Comparison of ENCODE assay signal across 8 cellular contexts in the genomic region with DNA sequence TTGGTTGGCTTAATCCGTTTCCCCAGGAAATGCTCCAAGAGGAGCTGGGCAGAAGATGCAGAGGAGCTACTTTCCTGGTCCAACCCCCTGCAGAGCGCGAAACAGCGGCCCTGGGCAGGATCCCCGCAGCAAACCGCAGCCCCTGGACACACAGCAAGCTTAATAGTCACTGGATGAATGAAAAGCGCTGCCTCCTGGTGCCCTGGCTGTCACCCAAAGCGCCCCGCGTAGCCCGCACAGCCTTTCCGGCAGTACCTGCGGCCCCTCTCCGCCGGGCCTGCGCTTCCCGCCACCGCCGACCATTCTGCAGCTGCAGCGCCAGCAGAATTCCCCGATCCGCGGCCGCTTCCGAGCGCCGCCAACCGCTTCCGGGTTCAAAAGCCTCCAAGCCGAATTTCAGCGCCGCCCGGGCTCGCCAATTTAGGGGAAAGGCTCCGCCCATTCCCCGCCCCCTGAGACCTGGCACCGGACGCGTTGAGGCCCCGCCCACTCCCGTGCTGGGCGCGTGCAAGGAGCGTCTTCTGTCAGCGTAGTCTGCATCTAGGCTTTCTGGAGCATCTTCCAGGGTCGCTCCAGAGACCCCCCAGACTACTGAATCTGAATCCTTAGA. TPM values are rescaled to one million over a fixed set of nuclear protein-coding genes. Genes with fewer than 3 reads are reported as not detected.
DNase-seq lines count a peak whose midpoint lies in the region; ATAC-seq and TF ChIP-seq lines count a peak whose summit lies in the region.

A gene (minus strand): TSS at position 370 of the 610 bp plus-strand sequence. CDS start 67 bp downstream, at position 303.

- peak; percentile 92 for ATAC-seq in effector memory CD8-positive, alpha-beta T cell (replicated peaks)
- peak; percentile 93 for ATAC-seq in memory B cell (ENCODE audit: low read depth)

- H3K27ac Mint-ChIP-seq in effector memory CD8-positive, alpha-beta T cell, result peak within 1 kb of the TSS; percentile 86 to 90
- H3K27ac Mint-ChIP-seq in memory B cell, result peak within 1 kb of the TSS; percentile 72

- H3K27me3 Mint-ChIP-seq in effector memory CD8-positive, alpha-beta T cell, result no peaks in the 10 kb centered on the region
- H3K27me3 Mint-ChIP-seq in memory B cell, result no peaks in the 10 kb centered on the region

- peaks cover 23 to 33% of the 10 kb centered on the region in 2 donors for H3K4me1 Mint-ChIP-seq in effector memory CD8-positive, alpha-beta T cell (ENCODE audit: low read depth in 2 of 2)
- peaks cover 18% of the 10 kb centered on the region for H3K4me1 Mint-ChIP-seq in memory B cell

- no peak for TF ChIP-seq CTCF in GM20000 (IDR thresholded peaks at IDR 0.05; ENCODE audit: extremely low read depth, missing control alignments)

- no peaks in the 10 kb centered on the region for H3K9me3 Mint-ChIP-seq in effector memory CD8-positive, alpha-beta T cell
- no peaks in the 10 kb centered on the region for H3K9me3 Mint-ChIP-seq in memory B cell

- H3K36me3 Mint-ChIP-seq in effector memory CD8-positive, alpha-beta T cell (ENCODE audit: insufficient read depth), result peaks cover 14% of the 10 kb centered on the region
- H3K36me3 Mint-ChIP-seq in memory B cell, result peaks cover 4% of the 10 kb centered on the region

- H3K4me3 Mint-ChIP-seq in effector memory CD8-positive, alpha-beta T cell, result peak within 1 kb of the TSS; percentile 90
- H3K4me3 Mint-ChIP-seq in memory B cell, result peak within 1 kb of the TSS; percentile 90

- DNase-seq in COLO668 (lab: John Stamatoyannopoulos, UW; ENCODE audit: unreplicated experiment) (peak; percentile 97), GM20000 (ENCODE audit: low spot score) (peak; percentile 94), HT-29 (ENCODE audit: low spot score) (peak; percentile 85), NOMO-1 (lab: John Stamatoyannopoulos, UW; ENCODE audit: unreplicated experiment in 2 of 2) (peak; percentile 85 to 94), memory B cell (ENCODE audit: low spot score in 2 of 2) (peak; percentile 80 to 81)
- peak; percentile 85 to 87 (median 86) for DNase-seq in activated CD8-positive, alpha-beta memory T cell treated with anti-CD3 and anti-CD28 coated beads for 48 hours (ENCODE audit: low read depth in 2 of 3, low spot score in 2 of 3)
- peak; percentile 91 to 93 (median 92) for DNase-seq in effector memory CD8-positive, alpha-beta T cell
- peak; percentile 90 for DNase-seq in stimulated activated CD8-positive, alpha-beta memory T cell treated with anti-CD3 and anti-CD28 coated beads, Interleukin-12 subunit alpha, Interleukin-12 subunit beta, amount 100 ng/mL, for 4 hours (ENCODE audit: low read depth)

RNA-seq across cellular contexts. Expression of the gene that starts here (rescaled TPM):
- total RNA-seq in HT-29 (2014; rRNA removed; shearing (Covaris generic)), result 3.7 and 6.5 TPM in 2 replicates

Comparison
In these comparisons a context has a peak if more than half of its experiments do, and no peak if none do; other contexts are left out.
1. Peak in every context shown above with its lines: DNase-seq and ATAC-seq.